In the genomic region with DNA sequence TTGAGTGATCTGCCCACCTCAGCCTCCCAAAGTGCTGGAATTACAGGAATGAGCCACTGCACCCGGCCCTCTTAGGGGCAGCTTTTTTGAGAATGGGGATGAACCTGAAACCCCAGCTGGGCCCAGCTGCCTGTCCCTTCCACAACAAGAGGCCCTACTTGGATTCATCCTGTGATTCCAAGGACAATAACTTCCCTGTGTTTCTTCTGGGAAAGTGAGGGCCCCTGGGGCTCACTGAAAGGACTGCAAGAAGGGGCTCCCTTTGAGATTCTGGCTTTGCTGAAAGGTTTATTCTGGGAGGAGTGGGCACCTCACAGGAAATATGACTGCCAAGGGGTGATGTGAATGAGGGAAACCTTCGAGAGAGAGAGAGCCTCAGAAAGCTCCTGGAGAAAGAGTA, we compare ENCODE assay signal across 11 cellular contexts.
"Had no signal": no experiment of that assay in that cellular context is flagged by ENCODE, and none has a peak within 500 bp of the region (broad histone marks: within the 10 kb centered on the region; RNA-seq: fewer than 3 reads in every experiment).

No MANE protein-coding gene starts in this region.

- H3K4me1 ChIP-seq: left ventricle myocardium inferior, tibial artery had no signal

- H3K27me3 ChIP-seq: ovary had no signal

- H3K27ac ChIP-seq: left ventricle myocardium inferior, ovary, tibial artery had no signal

- H3K27me3 Mint-ChIP-seq: activated CD8-positive, alpha-beta T cell treated with anti-CD3 and anti-CD28 coated beads for 36 hours had no signal

- H3K36me3 ChIP-seq: left ventricle myocardium inferior, ovary, tibial artery had no signal

- H3K4me3 ChIP-seq: left ventricle myocardium inferior, ovary, tibial artery had no signal

- H3K27ac Mint-ChIP-seq: activated CD8-positive, alpha-beta T cell treated with anti-CD3 and anti-CD28 coated beads for 36 hours; activated naive CD8-positive, alpha-beta T cell; activated T-helper 2 cell treated with anti-CD3 and anti-CD28 coated beads, Interferon-gamma antibody, Interleukin-2, Interleukin-4, amounts not matched to agents 10 μg/mL and 5 μg/mL and 100 μg/mL, durations not matched to agents 14 hours and 24 hours and 36 hours had no signal

- DNase-seq: activated CD8-positive, alpha-beta T cell treated with anti-CD3 and anti-CD28 coated beads for 36 hours; anterior cingulate cortex; foreskin melanocyte; islet precursor cell; left ventricle myocardium inferior; stimulated activated CD4-positive, alpha-beta T cell treated with anti-CD3 and anti-CD28 coated beads, Interleukin-15, amount 100 ng/mL, for 24 hours; stimulated activated CD4-positive, alpha-beta T cell treated with anti-CD3 and anti-CD28 coated beads, Interleukin-4, amount 100 ng/mL, for 4 hours had no signal

- H3K9me3 ChIP-seq: ovary had no signal

- H3K4me3 Mint-ChIP-seq: activated CD8-positive, alpha-beta T cell treated with anti-CD3 and anti-CD28 coated beads for 36 hours; activated naive CD8-positive, alpha-beta T cell had no signal

- H3K36me3 Mint-ChIP-seq: activated naive CD8-positive, alpha-beta T cell had no signal
